In genomic region chr1:8863138-8863537, GRCh38 we compare ENCODE assay signal across 20 cellular contexts. TPM values are rescaled to one million over a fixed set of nuclear protein-coding genes. Genes with fewer than 3 reads are reported as not detected.
DNase-seq lines count a peak whose midpoint lies in the region; ATAC-seq, FAIRE-seq and TF ChIP-seq lines count a peak whose summit lies in the region.
"Had no signal": no experiment of that assay in that cellular context is flagged by ENCODE, and none has a peak within 500 bp of the region (broad histone marks: within the 10 kb centered on the region; RNA-seq: fewer than 3 reads in every experiment).

No MANE protein-coding gene starts in this region.

- H3K4me1 ChIP-seq in A549 (peaks cover 79% of the 10 kb centered on the region), ACC112 (ENCODE audit: control insufficient read depth, insufficient read depth, low read length, unreplicated experiment) (peaks cover 65% of the 10 kb centered on the region), Loucy (ENCODE audit: insufficient read depth, low read length, poor library complexity, severe bottlenecking) (peaks cover 72% of the 10 kb centered on the region)

- no peaks in the 10 kb centered on the region for H3K9me2 ChIP-seq in Loucy (replicated peaks; ENCODE audit: low read depth, low read length)

- ATAC-seq in A549: no peak
- ATAC-seq in activated naive CD8-positive, alpha-beta T cell treated with anti-CD3 and anti-CD28 coated beads, Interleukin-2, amount 50 U/mL, for 24 hours: no peak
- no peak for ATAC-seq in CD4-positive, alpha-beta T cell (ENCODE audit: poor library complexity)

- peaks cover 32% of the 10 kb centered on the region for H3F3A ChIP-seq in Loucy (ENCODE audit: low read depth)

- H3K4me2 ChIP-seq in A549 (no peak overlapping the region), Loucy (ENCODE audit: low read depth, low read length, poor library complexity, severe bottlenecking) (peak overlapping the region; percentile 64)

- no peak overlapping the region for H3K4me3 Mint-ChIP-seq in activated naive CD8-positive, alpha-beta T cell treated with anti-CD3 and anti-CD28 coated beads, Interleukin-2, amount 50 U/mL, for 24 hours
- no peak overlapping the region for H3K4me3 Mint-ChIP-seq in CD4-positive, alpha-beta T cell
- H3K4me3 Mint-ChIP-seq in chondrocyte (ENCODE audit: unreplicated experiment): no peak overlapping the region
- H3K4me3 Mint-ChIP-seq: activated B cell treated with CpG ODN at 0.5 μM for 24 hours; effector memory CD8-positive, alpha-beta T cell; memory B cell; neural crest cell had no signal

- FAIRE-seq in A549 (lab: Jason Lieb, UNC): no peak
- FAIRE-seq: GM18507, HTR-8/SVneo, keratinocyte had no signal

- H4K20me1 ChIP-seq in Loucy (ENCODE audit: insufficient read depth, low read length, poor library complexity, severe bottlenecking): peaks cover 95% of the 10 kb centered on the region

- no peak for TF ChIP-seq POLR2A in A549 (IDR thresholded peaks at IDR 0.05; ENCODE audit: low read length)

- no peaks in the 10 kb centered on the region for H3K9me3 Mint-ChIP-seq in activated naive CD8-positive, alpha-beta T cell treated with anti-CD3 and anti-CD28 coated beads, Interleukin-2, amount 50 U/mL, for 24 hours
- no peaks in the 10 kb centered on the region for H3K9me3 Mint-ChIP-seq in CD4-positive, alpha-beta T cell
- no peaks in the 10 kb centered on the region for H3K9me3 Mint-ChIP-seq in chondrocyte (ENCODE audit: low read depth)
- H3K9me3 Mint-ChIP-seq: activated B cell treated with CpG ODN at 0.5 μM for 24 hours; effector memory CD8-positive, alpha-beta T cell; memory B cell; neural crest cell had no signal

- no peak overlapping the region for H2AFZ ChIP-seq in ACC112 (ENCODE audit: low read length, unreplicated experiment)
- no peak overlapping the region for H2AFZ ChIP-seq in Loucy (ENCODE audit: low read length)

- H3K36me3 ChIP-seq in ACC112 (ENCODE audit: insufficient read depth, low read length) (peaks cover 78% of the 10 kb centered on the region), Loucy (ENCODE audit: insufficient read depth, low read length) (peaks cover 90% of the 10 kb centered on the region)

- peak overlapping the region; percentile 62 for H3K27ac Mint-ChIP-seq in activated naive CD8-positive, alpha-beta T cell treated with anti-CD3 and anti-CD28 coated beads, Interleukin-2, amount 50 U/mL, for 24 hours
- no peak overlapping the region for H3K27ac Mint-ChIP-seq in CD4-positive, alpha-beta T cell
- no peak overlapping the region for H3K27ac Mint-ChIP-seq in chondrocyte (ENCODE audit: unreplicated experiment)
- H3K27ac Mint-ChIP-seq: activated B cell treated with CpG ODN at 0.5 μM for 24 hours, memory B cell had no signal

- H3K79me2 ChIP-seq in ACC112 (ENCODE audit: control insufficient read depth, insufficient read depth, low read length, unreplicated experiment) (peaks cover 42% of the 10 kb centered on the region), Loucy (ENCODE audit: insufficient read depth, low read length) (peaks cover 83% of the 10 kb centered on the region)

- CTCF ChIA-PET in A549 (lab: Yijun Ruan, JAX): interaction anchor here (0.6 to 8.6 kb wide), 15 partner anchors 8 to 192 kb away, joined by 3 to 87 read pairs (median 6); no protein-coding TSS in a partner anchor
- CTCF ChIA-PET in CD4-positive, alpha-beta T cell (lab: Charles Lee): interaction anchor here (1.3 to 2.1 kb wide), 4 partner anchors 11 to 302 kb away, joined by 4 to 22 read pairs (median 14); partner anchors contain the start of gene ENO1

- H3K9me3 ChIP-seq in A549 (no peaks in the 10 kb centered on the region), Loucy (ENCODE audit: insufficient read depth, low read depth, low read length) (no peaks in the 10 kb centered on the region)
- H3K9me3 ChIP-seq in CD4-positive, alpha-beta T cell (ENCODE audit: control insufficient read depth, low read length): no peaks in the 10 kb centered on the region
- H3K9me3 ChIP-seq: spleen, tibial nerve had no signal

- POLR2A ChIA-PET in A549 (lab: Yijun Ruan, JAX): interaction anchor here (0.9 kb wide), 1 partner anchor 10 kb away, joined by 5 read pairs; no protein-coding TSS in a partner anchor
- POLR2A ChIA-PET in CD4-positive, alpha-beta T cell (lab: Charles Lee): interaction anchor here (1.2 to 3.6 kb wide), 2 partner anchors 15 to 108 kb away, joined by 3 to 20 read pairs; partner anchors contain the start of gene ENO1

- peak overlapping the region in 1 of 2 experiments; percentile 30; a peak in 1 of 6 replicates for H3K27ac ChIP-seq in A549
- H3K27ac ChIP-seq in ACC112 (ENCODE audit: low read depth, low read length): peak overlapping the region; percentile 22; the same call in 1 of the 2 replicates
- no peak overlapping the region for H3K27ac ChIP-seq in CD4-positive, alpha-beta T cell (ENCODE audit: low read depth, low read length)

- no peak for TF ChIP-seq EP300 in A549 (IDR thresholded peaks at IDR 0.05)

- WGBS in A549 (ENCODE audit: missing lambda C conversion rate): 87% methylated on average over 7 of the region's 7 CpGs

- peaks cover 88% of the 10 kb centered on the region for H3K36me3 Mint-ChIP-seq in activated naive CD8-positive, alpha-beta T cell treated with anti-CD3 and anti-CD28 coated beads, Interleukin-2, amount 50 U/mL, for 24 hours (ENCODE audit: low read depth)
- peaks cover 95% of the 10 kb centered on the region for H3K36me3 Mint-ChIP-seq in CD4-positive, alpha-beta T cell (ENCODE audit: low read depth)
- peaks cover 56% of the 10 kb centered on the region for H3K36me3 Mint-ChIP-seq in chondrocyte (ENCODE audit: low read depth)

- TF ChIP-seq RAD21 in A549 (conservative IDR thresholded peaks at IDR 0.05 in 1 of 2, IDR thresholded peaks at IDR 0.05 in 1 of 2): no peak

- DNase-seq in A549 (ENCODE audit: low read depth in 1 of 2, low spot score in 1 of 2) (no peak), AML-193 (lab: John Stamatoyannopoulos, UW) (no peak), chondrocyte (ENCODE audit: low spot score) (no peak)
- DNase-seq in activated naive CD8-positive, alpha-beta T cell treated with anti-CD3 and anti-CD28 coated beads, Interleukin-2, amount 50 U/mL, for 24 hours: no peak
- DNase-seq in CD4-positive, alpha-beta T cell: no peak
- DNase-seq: activated B cell treated with CpG ODN at 0.5 μM for 24 hours, anterior cingulate cortex, C1 segment of cervical spinal cord, cerebellar nuclear complex, NCI-H226, spleen had no signal

- H3K27me3 Mint-ChIP-seq in activated naive CD8-positive, alpha-beta T cell treated with anti-CD3 and anti-CD28 coated beads, Interleukin-2, amount 50 U/mL, for 24 hours: no peaks in the 10 kb centered on the region
- no peaks in the 10 kb centered on the region for H3K27me3 Mint-ChIP-seq in CD4-positive, alpha-beta T cell
- H3K27me3 Mint-ChIP-seq in chondrocyte (ENCODE audit: low read depth): no peaks in the 10 kb centered on the region
- H3K27me3 Mint-ChIP-seq: activated B cell treated with CpG ODN at 0.5 μM for 24 hours; effector memory CD8-positive, alpha-beta T cell; memory B cell had no signal

- TF ChIP-seq CTCF in A549 (IDR thresholded peaks at IDR 0.05): no peak
- no peak for TF ChIP-seq CTCF in Loucy (conservative IDR thresholded peaks at IDR 0.05; ENCODE audit: low read length)
- TF ChIP-seq CTCF in CD4-positive, alpha-beta T cell (IDR thresholded peaks at IDR 0.05): no peak
- no peak for TF ChIP-seq CTCF in chondrocyte (IDR thresholded peaks at IDR 0.05)

- intact Hi-C loops in CD4-positive, alpha-beta T cell (cut with DNase I, micrococcal nuclease): loop anchor here in 1 of 2 experiments (2.0 kb wide), 1 partner anchor 142 kb away; no protein-coding TSS in a partner anchor

- H3K4me3 ChIP-seq in A549 (no peak overlapping the region), ACC112 (ENCODE audit: low read depth, low read length) (no peak overlapping the region), Loucy (ENCODE audit: low read length, poor library complexity, severe bottlenecking) (peak overlapping the region; percentile 15)
- H3K4me3 ChIP-seq: spleen, tibial nerve had no signal

- H3K4me1 Mint-ChIP-seq in activated naive CD8-positive, alpha-beta T cell treated with anti-CD3 and anti-CD28 coated beads, Interleukin-2, amount 50 U/mL, for 24 hours: peaks cover 60% of the 10 kb centered on the region
- peaks cover 18% of the 10 kb centered on the region for H3K4me1 Mint-ChIP-seq in CD4-positive, alpha-beta T cell (ENCODE audit: low read depth)
- H3K4me1 Mint-ChIP-seq in chondrocyte (ENCODE audit: low read depth): peaks cover 44% of the 10 kb centered on the region

- H3K27me3 ChIP-seq in ACC112 (ENCODE audit: insufficient read depth, low read length): no peaks in the 10 kb centered on the region
- no peaks in the 10 kb centered on the region for H3K27me3 ChIP-seq in Loucy (ENCODE audit: insufficient read depth, low read length, poor library complexity, severe bottlenecking)
- H3K27me3 ChIP-seq in CD4-positive, alpha-beta T cell (ENCODE audit: control insufficient read depth, insufficient read depth, low read length): no peaks in the 10 kb centered on the region
- H3K27me3 ChIP-seq: spleen, tibial nerve had no signal

- peak overlapping the region; percentile 8 for H3K9ac ChIP-seq in Loucy (ENCODE audit: low read depth, low read length, poor library complexity, severe bottlenecking)

TF ChIP-seq in A549, 52 proteins besides CTCF, POLR2A, EP300 and RAD21 (continues in another document):
- TF ChIP-seq, protein P1, sequence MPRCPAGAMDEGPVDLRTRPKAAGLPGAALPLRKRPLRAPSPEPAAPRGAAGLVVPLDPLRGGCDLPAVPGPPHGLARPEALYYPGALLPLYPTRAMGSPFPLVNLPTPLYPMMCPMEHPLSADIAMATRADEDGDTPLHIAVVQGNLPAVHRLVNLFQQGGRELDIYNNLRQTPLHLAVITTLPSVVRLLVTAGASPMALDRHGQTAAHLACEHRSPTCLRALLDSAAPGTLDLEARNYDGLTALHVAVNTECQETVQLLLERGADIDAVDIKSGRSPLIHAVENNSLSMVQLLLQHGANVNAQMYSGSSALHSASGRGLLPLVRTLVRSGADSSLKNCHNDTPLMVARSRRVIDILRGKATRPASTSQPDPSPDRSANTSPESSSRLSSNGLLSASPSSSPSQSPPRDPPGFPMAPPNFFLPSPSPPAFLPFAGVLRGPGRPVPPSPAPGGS (IDR thresholded peaks at IDR 0.05): no peak

RNA-seq across cellular contexts. Expression of gene ENO1, which starts 15.3 kb away (rescaled TPM):
- polyA plus RNA-seq in A549 (2011; rRNA removed) (1,899 and 1,948 TPM in 2 replicates), A549 (2017; fragmentation: RNase III; extraction: RNeasy Plus Mini Kit Qiagen cat#74134 plus additional on column Dnase treatment) (2,937 to 2,981 TPM (median 2,952 TPM) in 3 replicates)
- polyA plus RNA-seq in A549 (2012; cell fraction: cytosol; rRNA removed): 2,304 and 2,482 TPM in 2 replicates
- 3,157 and 3,429 TPM in 2 replicates for polyA plus RNA-seq in A549 (2012; cell fraction: nucleus; rRNA removed)
- 2,309 and 2,515 TPM in 2 replicates for polyA minus RNA-seq in A549 (2011; rRNA and poly(A)+ RNA removed)
- total RNA-seq in CD4-positive, alpha-beta T cell: 100 to 1,000 TPM; 120 to 129 TPM
- 955 to 1,165 TPM (median 1,154 TPM) in 3 replicates for total RNA-seq in chondrocyte

RNA-seq across cellular contexts. Expression of gene RERE, which starts 45.7 kb away (rescaled TPM):
- polyA plus RNA-seq in A549 (2011; rRNA removed) (12.6 and 36.8 TPM in 2 replicates), A549 (2017; fragmentation: RNase III; extraction: RNeasy Plus Mini Kit Qiagen cat#74134 plus additional on column Dnase treatment) (22.0 to 28.6 TPM (median 27.9 TPM) in 3 replicates)
- polyA plus RNA-seq in A549 (2012; cell fraction: cytosol; rRNA removed): 8.3 and 8.5 TPM in 2 replicates
- polyA plus RNA-seq in A549 (2012; cell fraction: nucleus; rRNA removed): 10.2 and 20.1 TPM in 2 replicates
- polyA minus RNA-seq in A549 (2011; rRNA and poly(A)+ RNA removed): 74.2 and 81.5 TPM in 2 replicates
- total RNA-seq in CD4-positive, alpha-beta T cell: 10 to 100 TPM; 78.4 to 84.0 TPM
- total RNA-seq in chondrocyte: 64.9 to 83.8 TPM (median 65.8 TPM) in 3 replicates
